ENCODE assay signal across 1 cellular context in the genomic region with DNA sequence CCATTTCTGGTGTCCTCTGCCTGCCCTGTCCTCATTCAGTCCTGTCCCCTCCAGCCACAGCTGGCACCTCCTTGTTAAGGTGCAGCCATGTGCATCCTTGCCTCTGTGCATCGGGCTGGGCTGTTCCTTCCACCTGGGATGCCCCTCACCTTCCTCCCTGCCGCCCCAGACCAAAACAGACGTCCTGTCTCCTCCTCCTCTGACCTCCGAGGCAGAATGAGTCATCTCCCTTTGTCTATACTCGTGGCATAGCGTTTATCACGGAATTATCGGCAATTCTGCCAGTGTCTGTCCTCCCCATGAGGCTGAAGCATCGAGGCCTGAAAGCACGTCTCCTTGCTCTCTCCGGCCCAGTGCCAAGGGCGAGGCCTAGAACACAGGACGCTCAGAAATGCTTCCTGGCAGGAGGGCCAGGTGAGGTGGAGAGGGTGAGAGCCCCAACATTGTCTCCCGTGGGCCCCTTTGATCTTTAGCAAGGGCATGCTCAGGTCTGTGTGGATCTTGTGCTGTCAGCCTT.
TF ChIP-seq lines count a peak whose summit lies in the region.

No MANE protein-coding gene starts in this region.

TF ChIP-seq in SK-N-SH, 30 proteins besides CTCF, POLR2A, EP300 and RAD21 (continued from another document):
- TF ChIP-seq, protein P1, sequence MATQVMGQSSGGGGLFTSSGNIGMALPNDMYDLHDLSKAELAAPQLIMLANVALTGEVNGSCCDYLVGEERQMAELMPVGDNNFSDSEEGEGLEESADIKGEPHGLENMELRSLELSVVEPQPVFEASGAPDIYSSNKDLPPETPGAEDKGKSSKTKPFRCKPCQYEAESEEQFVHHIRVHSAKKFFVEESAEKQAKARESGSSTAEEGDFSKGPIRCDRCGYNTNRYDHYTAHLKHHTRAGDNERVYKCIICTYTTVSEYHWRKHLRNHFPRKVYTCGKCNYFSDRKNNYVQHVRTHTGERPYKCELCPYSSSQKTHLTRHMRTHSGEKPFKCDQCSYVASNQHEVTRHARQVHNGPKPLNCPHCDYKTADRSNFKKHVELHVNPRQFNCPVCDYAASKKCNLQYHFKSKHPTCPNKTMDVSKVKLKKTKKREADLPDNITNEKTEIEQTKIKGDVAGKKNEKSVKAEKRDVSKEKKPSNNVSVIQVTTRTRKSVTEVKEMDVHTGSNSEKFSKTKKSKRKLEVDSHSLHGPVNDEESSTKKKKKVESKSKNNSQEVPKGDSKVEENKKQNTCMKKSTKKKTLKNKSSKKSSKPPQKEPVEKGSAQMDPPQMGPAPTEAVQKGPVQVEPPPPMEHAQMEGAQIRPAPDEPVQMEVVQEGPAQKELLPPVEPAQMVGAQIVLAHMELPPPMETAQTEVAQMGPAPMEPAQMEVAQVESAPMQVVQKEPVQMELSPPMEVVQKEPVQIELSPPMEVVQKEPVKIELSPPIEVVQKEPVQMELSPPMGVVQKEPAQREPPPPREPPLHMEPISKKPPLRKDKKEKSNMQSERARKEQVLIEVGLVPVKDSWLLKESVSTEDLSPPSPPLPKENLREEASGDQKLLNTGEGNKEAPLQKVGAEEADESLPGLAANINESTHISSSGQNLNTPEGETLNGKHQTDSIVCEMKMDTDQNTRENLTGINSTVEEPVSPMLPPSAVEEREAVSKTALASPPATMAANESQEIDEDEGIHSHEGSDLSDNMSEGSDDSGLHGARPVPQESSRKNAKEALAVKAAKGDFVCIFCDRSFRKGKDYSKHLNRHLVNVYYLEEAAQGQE (IDR thresholded peaks at IDR 0.05; ENCODE audit: low read depth, low read length) = no peak
- peak; percentile 29; the same call in 1 of the 2 replicates for TF ChIP-seq TCF12 (IDR thresholded peaks at IDR 0.05)
TF ChIP-seq in SK-N-SH: peak in this region for 7.
